ENCODE assay signal across 25 cellular contexts in genomic region chr14:57707219-57707618, GRCh38.
A peak's percentile ranks its signal among the peaks of the same experiment; 100 is the strongest.
DNase-seq lines count a peak whose midpoint lies in the region; ATAC-seq, FAIRE-seq and TF ChIP-seq lines count a peak whose summit lies in the region.
"Had no signal": no experiment of that assay in that cellular context is flagged by ENCODE, and none has a peak within 500 bp of the region (broad histone marks: within the 10 kb centered on the region; RNA-seq: fewer than 3 reads in every experiment).

No MANE protein-coding gene starts in this region.

- ATAC-seq in GM18868 (IDR thresholded peaks at IDR 0.05; ENCODE audit: unreplicated experiment) (peak; percentile 58), GM12878 (no peak), aorta (ENCODE audit: low FRiP score) (no peak)

- H3K4me1 ChIP-seq in GM12878 (ENCODE audit: control insufficient read depth, insufficient read depth, low read length) (no peaks in the 10 kb centered on the region), SK-N-SH (ENCODE audit: control insufficient read depth in 1 of 2, insufficient read depth in 2 of 2, low read depth in 1 of 2, low read length in 1 of 2) (no peaks in the 10 kb centered on the region), aorta (ENCODE audit: control insufficient read depth in 1 of 2, insufficient read depth in 2 of 2, low read length in 2 of 2) (no peaks in the 10 kb centered on the region)
- H3K4me1 ChIP-seq: BE2C, BLaER1 had no signal

- no peak for TF ChIP-seq RAD21 in GM12878 (IDR thresholded peaks at IDR 0.05; ENCODE audit: insufficient read depth, low read depth, low read length)
- no peak for TF ChIP-seq RAD21 in SK-N-SH (IDR thresholded peaks at IDR 0.05; ENCODE audit: low read length)

- H3K4me2 ChIP-seq in GM12878 (ENCODE audit: control insufficient read depth, insufficient read depth) (no peak overlapping the region), SK-N-SH (no peak overlapping the region)
- H3K4me2 ChIP-seq: BLaER1 had no signal

- H3K9me3 ChIP-seq in GM12878 (replicated peaks; ENCODE audit: control insufficient read depth, insufficient read depth, low read length): no peaks in the 10 kb centered on the region; the same call in 2 of the 3 replicates
- H3K9me3 ChIP-seq in SK-N-SH: no peaks in the 10 kb centered on the region
- peaks cover 5% of the 10 kb centered on the region for H3K9me3 ChIP-seq in aorta (ENCODE audit: control insufficient read depth, low read length)
- H3K9me3 ChIP-seq: BE2C had no signal

- H3K36me3 ChIP-seq in GM12878 (ENCODE audit: control insufficient read depth in 2 of 2, insufficient read depth in 2 of 2, low read length in 1 of 2) (no peaks in the 10 kb centered on the region), SK-N-SH (replicated peaks in 1 of 2; ENCODE audit: control insufficient read depth in 1 of 2, insufficient read depth in 2 of 2, low read length in 1 of 2) (no peaks in the 10 kb centered on the region), aorta (ENCODE audit: control insufficient read depth in 1 of 2, insufficient read depth in 2 of 2, low read length in 1 of 2) (no peaks in the 10 kb centered on the region)
- H3K36me3 ChIP-seq: BE2C, BLaER1 had no signal

- RAD21 ChIA-PET in GM12878 (lab: Charles Lee; ENCODE audit: unreplicated experiment): no interaction called here

- no peaks in the 10 kb centered on the region for H3K9me2 ChIP-seq in SK-N-SH

- intact Hi-C loops in GM12878 (cut with micrococcal nuclease; ENCODE audit: unreplicated experiment) (no loop called here), head of caudate nucleus (cut with DNase I) (no loop called here), aorta (cut with DNase I) (no loop called here)

- TF ChIP-seq EP300 in GM12878 (IDR thresholded peaks at IDR 0.05; ENCODE audit: borderline replicate concordance in 1 of 2, control insufficient read depth in 1 of 2, low read depth in 2 of 2, low read length in 2 of 2) (no peak), SK-N-SH (IDR thresholded peaks at IDR 0.05; ENCODE audit: borderline replicate concordance in 1 of 2, low read depth in 1 of 2, low read length in 1 of 2) (no peak)

- no TSS peak for BruUV-seq in GM12878 (replicated peaks; lab: Mats Ljungman, UMichigan)

- in situ Hi-C loops in GM12878 (cut with MboI): no loop called here

- CTCF ChIA-PET in GM12878 (lab: Yijun Ruan, JAX): interaction anchor here (0.6 kb wide), 1 partner anchor 365 kb away, joined by 3 read pairs; no protein-coding TSS in a partner anchor
- CTCF ChIA-PET in SK-N-SH (lab: Yijun Ruan, JAX): no interaction called here

- POLR2A ChIA-PET in GM12878 (lab: Charles Lee): no interaction called here
- POLR2A ChIA-PET in SK-N-SH (lab: Yijun Ruan, JAX): no interaction called here

- H2AFZ ChIP-seq in GM12878 (ENCODE audit: control insufficient read depth, low read depth, low read length) (no peak overlapping the region), SK-N-SH (ENCODE audit: low read depth) (no peak overlapping the region)

- H3K4me3 ChIP-seq in GM12865 (ENCODE audit: low read depth, low read length) (no peak overlapping the region), GM12878 (no peak overlapping the region), SK-N-SH (ENCODE audit: low read depth in 2 of 2, low read length in 1 of 2) (no peak overlapping the region), aorta (ENCODE audit: low read length in 2 of 2) (no peak overlapping the region)
- H3K4me3 ChIP-seq: BLaER1 had no signal

- TF ChIP-seq CTCF in GM12865 (IDR thresholded peaks at IDR 0.05; ENCODE audit: insufficient read depth, low read depth, low read length, missing control alignments) (no peak), GM12878 (IDR thresholded peaks at IDR 0.05 in 2 of 3, conservative IDR thresholded peaks at IDR 0.05 in 1 of 3; ENCODE audit: control insufficient read depth in 2 of 3, extremely low read depth in 1 of 3, insufficient read depth in 1 of 3, low read depth in 3 of 3, low read length in 3 of 3) (no peak), SK-N-SH (IDR thresholded peaks at IDR 0.05) (no peak)

- DNase-seq in GM12865 (ENCODE audit: low read depth): peak; percentile 14
- no peak for DNase-seq in GM12878 (ENCODE audit: low read depth, low spot score)
- no peak for DNase-seq in urothelium cell line (ENCODE audit: low spot score)
- no peak for DNase-seq in head of caudate nucleus
- no peak for DNase-seq in SK-N-SH
- no peak for DNase-seq in aorta
- DNase-seq: 8988T; ACHN; BE2C; C1 segment of cervical spinal cord; CD4-positive, alpha-beta memory T cell; CD4-positive, CD25-positive, alpha-beta regulatory T cell; CD8-positive, alpha-beta memory T cell; COR-L47; DMS 273 treated with DMSO at 0.1 percent for 48 hours; DMS153; DMS53; DMS79; DND-41; EL; GDM1 had no signal

- no peaks in the 10 kb centered on the region for H3K79me2 ChIP-seq in GM12878 (ENCODE audit: control insufficient read depth, insufficient read depth, low read length)
- no peaks in the 10 kb centered on the region for H3K79me2 ChIP-seq in SK-N-SH (ENCODE audit: insufficient read depth)

- H3K9ac ChIP-seq in GM12878 (ENCODE audit: control insufficient read depth, insufficient read depth, low read length) (no peak overlapping the region), SK-N-SH (no peak overlapping the region)
- H3K9ac ChIP-seq: BLaER1 had no signal

- SMC1A ChIA-PET in GM12878 (lab: Charles Lee; ENCODE audit: uncharacterized antibody, unreplicated experiment): interaction anchor here (1.3 to 1.7 kb wide), 2 partner anchors 15 to 42 kb away, joined by 3 to 4 read pairs; no protein-coding TSS in a partner anchor

- H3K27ac ChIP-seq in GM12878 (ENCODE audit: control insufficient read depth, insufficient read depth) (no peak overlapping the region), SK-N-SH (ENCODE audit: low read depth in 2 of 2, low read length in 1 of 2) (no peak overlapping the region), aorta (ENCODE audit: low read depth in 1 of 2, low read length in 2 of 2) (no peak overlapping the region)
- H3K27ac ChIP-seq: BLaER1 had no signal

- H4K20me1 ChIP-seq in GM12878 (ENCODE audit: control insufficient read depth, insufficient read depth) (no peaks in the 10 kb centered on the region), SK-N-SH (ENCODE audit: insufficient read depth) (no peaks in the 10 kb centered on the region)
- H4K20me1 ChIP-seq: BLaER1 had no signal

- H3F3A ChIP-seq in SK-N-SH (replicated peaks; ENCODE audit: insufficient read depth): no peaks in the 10 kb centered on the region

- FAIRE-seq in GM12878 (lab: Jason Lieb, UNC) (no peak), urothelium cell line (lab: Jason Lieb, UNC) (peak; percentile 9)
- FAIRE-seq: A204.1, GM12892 had no signal

- no peak for TF ChIP-seq POLR2A in GM12878 (IDR thresholded peaks at IDR 0.05; ENCODE audit: low read depth, low read length)

- H3K27me3 ChIP-seq in GM12878 (replicated peaks in 1 of 2; ENCODE audit: control insufficient read depth in 2 of 2, insufficient read depth in 2 of 2, low read length in 1 of 2) (no peaks in the 10 kb centered on the region), SK-N-SH (ENCODE audit: insufficient read depth) (no peaks in the 10 kb centered on the region), aorta (ENCODE audit: control insufficient read depth in 1 of 2, insufficient read depth in 2 of 2, low read length in 1 of 2) (no peaks in the 10 kb centered on the region)
- H3K27me3 ChIP-seq: BE2C, BLaER1 had no signal

- WGBS in GM12878 (ENCODE audit: insufficient coverage, insufficient replicate concordance, low lambda C conversion rate, missing lambda C conversion rate): under 1% methylated on average over 5 of the region's 5 CpGs
- 0% methylated on average over 5 of the region's 5 CpGs for WGBS in SK-N-SH (ENCODE audit: low lambda C conversion rate)
- 69 to 80% methylated on average over 5 of the region's 5 CpGs for WGBS in aorta, 2 donors

TF ChIP-seq in GM12878, 131 proteins besides CTCF, POLR2A, EP300 and RAD21:
- peak; percentile 56; the same call in 1 of the 2 replicates for TF ChIP-seq RELB (IDR thresholded peaks at IDR 0.05; ENCODE audit: low read depth)
- 0 out of 2 replicates have a peak, but pooled peaks have one; percentile 23 for TF ChIP-seq IKZF1 (conservative IDR thresholded peaks at IDR 0.05)
- no peak for TF ChIP-seq GATAD2B (conservative IDR thresholded peaks at IDR 0.05; ENCODE audit: low read depth)
- peak in 1 of 2 experiments; percentile 13; a peak in 1 of 4 replicates for TF ChIP-seq IKZF2 (IDR thresholded peaks at IDR 0.05)
TF ChIP-seq in GM12878: peak in this region for 3.

TF ChIP-seq in SK-N-SH, 30 proteins besides CTCF, POLR2A, EP300 and RAD21:
- TF ChIP-seq EZH2phosphoT487 (IDR thresholded peaks at IDR 0.05; ENCODE audit: borderline replicate concordance, low read depth): no peak
- no peak for TF ChIP-seq NFIC (IDR thresholded peaks at IDR 0.05; ENCODE audit: borderline replicate concordance)
- TF ChIP-seq TCF12 (IDR thresholded peaks at IDR 0.05): no peak
- TF ChIP-seq CHD2 (IDR thresholded peaks at IDR 0.05; ENCODE audit: low read length, partially characterized antibody): no peak
- no peak for TF ChIP-seq GABPA (IDR thresholded peaks at IDR 0.05; ENCODE audit: low read depth)
- TF ChIP-seq TAF1 (IDR thresholded peaks at IDR 0.05; ENCODE audit: borderline replicate concordance, low read depth, low read length): no peak
- no peak for TF ChIP-seq MXI1 (IDR thresholded peaks at IDR 0.05; ENCODE audit: low read depth, low read length)
